Comparison of ENCODE assay signal across 7 cellular contexts in genomic region chr13:45007225-45007624, GRCh38.
"Had no signal": no experiment of that assay in that cellular context is flagged by ENCODE, and none has a peak within 500 bp of the region (broad histone marks: within the 10 kb centered on the region; RNA-seq: fewer than 3 reads in every experiment).

No MANE protein-coding gene starts in this region.

- ATAC-seq: GM23338 had no signal

- H3K4me3 ChIP-seq: GM23338 had no signal

- FAIRE-seq: H1, H54, HTR-8/SVneo had no signal

- DNase-seq: H9, HCEC 1CT, IMR-90 had no signal

- H3K9me3 Mint-ChIP-seq: GM23338, H9 had no signal

- H3K4me1 Mint-ChIP-seq: GM23338, H9 had no signal

- H3K4me3 Mint-ChIP-seq: GM23338, H9 had no signal

- H3K27ac Mint-ChIP-seq: GM23338, H9 had no signal
